20 cellular contexts compared by ENCODE assay signal in the genomic region with DNA sequence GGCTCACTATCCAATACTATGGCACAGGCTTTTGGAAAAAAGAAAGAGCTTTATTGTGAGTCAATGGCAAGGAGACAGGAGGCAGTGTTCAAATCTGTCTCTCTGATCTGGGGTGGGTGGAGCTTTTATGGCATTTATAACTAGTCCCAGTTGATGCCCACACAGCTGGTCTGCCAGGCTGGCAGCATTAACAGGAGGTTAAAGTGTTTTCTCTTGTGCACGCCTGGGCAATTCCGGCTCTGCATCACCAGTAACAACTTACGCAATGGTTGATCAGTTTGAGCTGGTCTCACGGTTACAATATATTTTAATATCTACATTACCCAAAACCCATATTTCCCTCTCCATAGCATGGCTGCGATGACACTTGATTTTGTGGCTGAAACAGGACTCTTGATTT. TPM values are rescaled to one million over a fixed set of nuclear protein-coding genes. Genes with fewer than 3 reads are reported as not detected.
"Had no signal": no experiment of that assay in that cellular context is flagged by ENCODE, and none has a peak within 500 bp of the region (broad histone marks: within the 10 kb centered on the region; RNA-seq: fewer than 3 reads in every experiment).

No MANE protein-coding gene starts in this region.

- H3K36me3 ChIP-seq: colonic mucosa, gastrocnemius medialis, heart left ventricle, neural progenitor cell had no signal

- H3K27ac ChIP-seq: colonic mucosa, gastrocnemius medialis, heart left ventricle, left ventricle myocardium inferior, neural progenitor cell, sigmoid colon had no signal

- H3K9me3 ChIP-seq: colonic mucosa, gastrocnemius medialis had no signal

- H3K4me3 Mint-ChIP-seq: activated CD4-positive, alpha-beta T cell treated with anti-CD3 and anti-CD28 coated beads, Interleukin-2, amount 10 ng/mL, durations not matched to agents 24 days and 14 days; activated CD8-positive, alpha-beta T cell treated with anti-CD3 and anti-CD28 coated beads for 36 hours; activated naive CD8-positive, alpha-beta T cell treated with anti-CD3 and anti-CD28 coated beads, Interleukin-2, amount 10 ng/mL, durations not matched to agents 7 days and 5 days; activated T-cell treated with anti-CD3 and anti-CD28 coated beads, Interleukin-2, amount 50 U/mL, for 24 hours; brain; central memory CD8-positive, alpha-beta T cell; memory B cell; naive thymus-derived CD4-positive, alpha-beta T cell; neural progenitor cell; stimulated activated naive B cell treated with anti-CD40 and anti-IgM and Interleukin-4, amounts not matched to agents 10 μg/mL and 1 μg/mL and 100 μg/mL, for 72 hours had no signal

- H3K27ac Mint-ChIP-seq: activated CD4-positive, alpha-beta T cell treated with anti-CD3 and anti-CD28 coated beads, Interleukin-2, amount 10 ng/mL, durations not matched to agents 24 days and 14 days; activated CD8-positive, alpha-beta T cell treated with anti-CD3 and anti-CD28 coated beads for 36 hours; activated naive CD8-positive, alpha-beta T cell treated with anti-CD3 and anti-CD28 coated beads, Interleukin-2, amount 10 ng/mL, durations not matched to agents 7 days and 5 days; activated T-cell treated with anti-CD3 and anti-CD28 coated beads, Interleukin-2, amount 50 U/mL, for 24 hours; activated T-helper 2 cell treated with anti-CD3 and anti-CD28 coated beads, Interferon-gamma antibody, Interleukin-2, Interleukin-4, amounts not matched to agents 10 μg/mL and 5 μg/mL and 100 μg/mL, durations not matched to agents 14 hours and 24 hours and 36 hours; brain; memory B cell; naive thymus-derived CD4-positive, alpha-beta T cell; neural progenitor cell; stimulated activated naive B cell treated with anti-CD40 and anti-IgM and Interleukin-4, amounts not matched to agents 10 μg/mL and 1 μg/mL and 100 μg/mL, for 72 hours had no signal

- H3K27me3 ChIP-seq: colonic mucosa, gastrocnemius medialis, heart left ventricle, neural progenitor cell, sigmoid colon had no signal

- H3K27me3 Mint-ChIP-seq: activated CD4-positive, alpha-beta T cell treated with anti-CD3 and anti-CD28 coated beads, Interleukin-2, amount 10 ng/mL, durations not matched to agents 24 days and 14 days; activated CD8-positive, alpha-beta T cell treated with anti-CD3 and anti-CD28 coated beads for 36 hours; activated naive CD8-positive, alpha-beta T cell treated with anti-CD3 and anti-CD28 coated beads, Interleukin-2, amount 10 ng/mL, durations not matched to agents 7 days and 5 days; activated T-cell treated with anti-CD3 and anti-CD28 coated beads, Interleukin-2, amount 50 U/mL, for 24 hours; memory B cell had no signal

- H3K36me3 Mint-ChIP-seq: activated naive CD8-positive, alpha-beta T cell treated with anti-CD3 and anti-CD28 coated beads, Interleukin-2, amount 10 ng/mL, durations not matched to agents 7 days and 5 days had no signal

- H3K4me3 ChIP-seq: colonic mucosa, gastrocnemius medialis, heart left ventricle, left ventricle myocardium inferior, neural progenitor cell, sigmoid colon had no signal

- ATAC-seq: activated CD8-positive, alpha-beta T cell treated with anti-CD3 and anti-CD28 coated beads for 36 hours; gastrocnemius medialis; heart left ventricle; naive thymus-derived CD4-positive, alpha-beta T cell; stimulated activated naive B cell treated with anti-CD40 and anti-IgM and Interleukin-4, amounts not matched to agents 10 μg/mL and 1 μg/mL and 100 μg/mL, for 72 hours had no signal

- DNase-seq: activated CD4-positive, alpha-beta T cell treated with anti-CD3 and anti-CD28 coated beads, Interleukin-2, amount 10 ng/mL, durations not matched to agents 24 days and 14 days; activated CD8-positive, alpha-beta T cell treated with anti-CD3 and anti-CD28 coated beads for 36 hours; activated naive CD4-positive, alpha-beta T cell treated with Interleukin-2 at 50 U/mL for 16 hours; activated naive CD8-positive, alpha-beta T cell treated with anti-CD3 and anti-CD28 coated beads, Interleukin-2, amount 10 ng/mL, durations not matched to agents 7 days and 5 days; activated T-cell treated with anti-CD3 and anti-CD28 coated beads, Interleukin-2, amount 50 U/mL, for 24 hours; colonic mucosa; gastrocnemius medialis; heart left ventricle; kidney; left ventricle myocardium inferior; naive thymus-derived CD4-positive, alpha-beta T cell; sigmoid colon; stimulated activated naive B cell treated with anti-CD40 and anti-IgM and Interleukin-4, amounts not matched to agents 10 μg/mL and 1 μg/mL and 100 μg/mL, for 72 hours; T-helper 1 cell; T1000 had no signal

- H3K4me1 ChIP-seq: colonic mucosa, gastrocnemius medialis, heart left ventricle, left ventricle myocardium inferior, neural progenitor cell, sigmoid colon had no signal

- H3K4me1 Mint-ChIP-seq: activated naive CD8-positive, alpha-beta T cell treated with anti-CD3 and anti-CD28 coated beads, Interleukin-2, amount 10 ng/mL, durations not matched to agents 7 days and 5 days; brain; central memory CD8-positive, alpha-beta T cell had no signal

RNA-seq across cellular contexts. Expression of gene SMIM38, which starts 15.1 kb away (rescaled TPM):
- total RNA-seq: left ventricle myocardium inferior had no signal
